In genomic region chr6:11218827-11219826, GRCh38 we compare ENCODE assay signal across 1 cellular context.
TF ChIP-seq lines count a peak whose summit lies in the region.

No MANE protein-coding gene starts in this region.

TF ChIP-seq in SK-N-SH, 30 proteins besides CTCF, POLR2A, EP300 and RAD21 (continued from another document):
- TF ChIP-seq TEAD4 (IDR thresholded peaks at IDR 0.05; ENCODE audit: borderline replicate concordance, insufficient read depth): no peak
- TF ChIP-seq RCOR1 (IDR thresholded peaks at IDR 0.05; ENCODE audit: low read length): no peak
- TF ChIP-seq FOXM1 (IDR thresholded peaks at IDR 0.05; ENCODE audit: low read depth): no peak
- no peak for TF ChIP-seq JUND (IDR thresholded peaks at IDR 0.05)
- TF ChIP-seq RFX5 (IDR thresholded peaks at IDR 0.05; ENCODE audit: low read length): no peak
- no peak for TF ChIP-seq GATA2 (CRISPR knock-in tag; IDR thresholded peaks at IDR 0.05)
- no peak for TF ChIP-seq FOXJ3 (CRISPR knock-in tag; IDR thresholded peaks at IDR 0.05)
- TF ChIP-seq NRF1 (IDR thresholded peaks at IDR 0.05; ENCODE audit: low read depth, low read length): no peak
- no peak for TF ChIP-seq POLR2AphosphoS5 (IDR thresholded peaks at IDR 0.05; ENCODE audit: low read depth, low read length)
- no peak for TF ChIP-seq YY1 (IDR thresholded peaks at IDR 0.05; ENCODE audit: low read depth)
- no peak for TF ChIP-seq TCF12 (IDR thresholded peaks at IDR 0.05)
- no peak for TF ChIP-seq TAF1 (IDR thresholded peaks at IDR 0.05; ENCODE audit: borderline replicate concordance, low read depth, low read length)
- TF ChIP-seq CHD2 (IDR thresholded peaks at IDR 0.05; ENCODE audit: low read length, partially characterized antibody): no peak
- TF ChIP-seq SIN3A (IDR thresholded peaks at IDR 0.05; ENCODE audit: borderline replicate concordance, low read depth, low read length): no peak
TF ChIP-seq in SK-N-SH: peak in this region for 0.
